ENCODE assay signal across 8 cellular contexts in genomic region chr16:48231675-48232214, GRCh38. TPM values are rescaled to one million over a fixed set of nuclear protein-coding genes. Genes with fewer than 3 reads are reported as not detected.
DNase-seq lines count a peak whose midpoint lies in the region; ATAC-seq, FAIRE-seq and TF ChIP-seq lines count a peak whose summit lies in the region.

No MANE protein-coding gene starts in this region.

- no peak overlapping the region for H3K4me3 Mint-ChIP-seq in naive thymus-derived CD4-positive, alpha-beta T cell

- peaks cover 0 to 1% (median 0%) of the 10 kb centered on the region in 11 donors for H3K9me3 Mint-ChIP-seq in naive thymus-derived CD4-positive, alpha-beta T cell

- H3K4me3 ChIP-seq in RWPE2 (ENCODE audit: severe bottlenecking) (no peak overlapping the region), bronchial epithelial cell (ENCODE audit: low read depth, low read length) (no peak overlapping the region), gastrocnemius medialis (no peak overlapping the region)
- no peak overlapping the region for H3K4me3 ChIP-seq in naive thymus-derived CD4-positive, alpha-beta T cell (ENCODE audit: low read length)

- H3K9me3 ChIP-seq in RWPE2 (ENCODE audit: severe bottlenecking) = no peaks in the 10 kb centered on the region
- H3K9me3 ChIP-seq in naive thymus-derived CD4-positive, alpha-beta T cell (ENCODE audit: control insufficient read depth in 2 of 3, low read length in 3 of 3) = no peaks in the 10 kb centered on the region
- no peaks in the 10 kb centered on the region for H3K9me3 ChIP-seq in gastrocnemius medialis

- no peak for TF ChIP-seq CTCF in RWPE2 (IDR thresholded peaks at IDR 0.05; ENCODE audit: poor library complexity, severe bottlenecking)
- peak; percentile 48 for TF ChIP-seq CTCF in bronchial epithelial cell (IDR thresholded peaks at IDR 0.05; ENCODE audit: insufficient read depth, low read length, severe bottlenecking)
- no peak for TF ChIP-seq CTCF in gastrocnemius medialis (IDR thresholded peaks at IDR 0.05 in 4 of 5, conservative IDR thresholded peaks at IDR 0.05 in 1 of 5)

- DNase-seq in activated T-cell treated with anti-CD3 and anti-CD28 coated beads for 48 hours (ENCODE audit: low read depth) (peak; percentile 23), RWPE2 (ENCODE audit: low spot score) (no peak), bronchial epithelial cell (ENCODE audit: low read depth) (no peak), gastrocnemius medialis (no peak)
- DNase-seq in activated T-cell treated with anti-CD3 and anti-CD28 coated beads, Interleukin-2, amount 50 U/mL, for 1 hour = no peak
- DNase-seq in naive thymus-derived CD4-positive, alpha-beta T cell = peak in 4 of 9 donors; percentile 3 to 25 (median 15)

- in situ Hi-C loops in gastrocnemius medialis (cut with MboI; ENCODE audit: low sequenced_read_pairs in 4 of 4) = loop anchor here in 2 of 4 donors (10.0 to 25.0 kb wide), 2 partner anchors 306 to 393 kb away; no protein-coding TSS in a partner anchor

- intact Hi-C loops in naive thymus-derived CD4-positive, alpha-beta T cell (cut with micrococcal nuclease) = loop anchor here (1.0 to 10.0 kb wide), 3 partner anchors 323 to 399 kb away; no protein-coding TSS in a partner anchor
- intact Hi-C loops in gastrocnemius medialis (cut with DNase I; ENCODE audit: low total_unique reads) = no loop called here

- H3K27me3 ChIP-seq in RWPE2 (ENCODE audit: insufficient read depth, poor library complexity, severe bottlenecking) = no peaks in the 10 kb centered on the region
- H3K27me3 ChIP-seq in bronchial epithelial cell (ENCODE audit: control insufficient read depth, insufficient read depth, low read length) = no peaks in the 10 kb centered on the region
- H3K27me3 ChIP-seq in naive thymus-derived CD4-positive, alpha-beta T cell (ENCODE audit: control insufficient read depth in 2 of 2, insufficient read depth in 2 of 2, low read length in 2 of 2) = no peaks in the 10 kb centered on the region
- no peaks in the 10 kb centered on the region for H3K27me3 ChIP-seq in gastrocnemius medialis

- no peak for TF ChIP-seq POLR2A in gastrocnemius medialis (IDR thresholded peaks at IDR 0.05)

- H3K27ac Mint-ChIP-seq in naive thymus-derived CD4-positive, alpha-beta T cell = peak overlapping the region in 1 of 9 donors; percentile 31

- POLR2A ChIA-PET in naive thymus-derived CD4-positive, alpha-beta T cell (lab: Charles Lee) = interaction anchor here (0.6 kb wide), 1 partner anchor 1259 kb away, joined by 3 read pairs; no protein-coding TSS in a partner anchor

- H3K27ac ChIP-seq in RWPE2 (ENCODE audit: poor library complexity, severe bottlenecking) (no peak overlapping the region), gastrocnemius medialis (no peak overlapping the region)
- H3K27ac ChIP-seq in naive thymus-derived CD4-positive, alpha-beta T cell (ENCODE audit: low read depth, low read length) = no peak overlapping the region

- FAIRE-seq in bronchial epithelial cell (lab: Jason Lieb, UNC) = no peak

- H3K27me3 Mint-ChIP-seq in naive thymus-derived CD4-positive, alpha-beta T cell = peaks cover 6 to 10% (median 7%) of the 10 kb centered on the region in 5 donors

- CTCF ChIA-PET in naive thymus-derived CD4-positive, alpha-beta T cell (lab: Charles Lee) = interaction anchor here (0.5 to 1.2 kb wide), 3 partner anchors 391 to 399 kb away, joined by 3 to 5 read pairs (median 3); no protein-coding TSS in a partner anchor

- ATAC-seq in HG02852 (IDR thresholded peaks at IDR 0.05; ENCODE audit: unreplicated experiment) = peak; percentile 65
- ATAC-seq in RWPE2 (ENCODE audit: low read depth) = peak; percentile 42; the same call in 1 of the 3 replicates
- peak; percentile 63 for ATAC-seq in naive thymus-derived CD4-positive, alpha-beta T cell
- ATAC-seq in gastrocnemius medialis = no peak
- ATAC-seq in esophagus mucosa = no peak

- peaks cover 0 to 4% (median 0%) of the 10 kb centered on the region in 5 donors for H3K36me3 Mint-ChIP-seq in naive thymus-derived CD4-positive, alpha-beta T cell

- H3K36me3 ChIP-seq in RWPE2 (ENCODE audit: low read depth) = no peaks in the 10 kb centered on the region
- no peaks in the 10 kb centered on the region for H3K36me3 ChIP-seq in bronchial epithelial cell (ENCODE audit: control insufficient read depth, insufficient read depth, low read length)
- no peaks in the 10 kb centered on the region for H3K36me3 ChIP-seq in naive thymus-derived CD4-positive, alpha-beta T cell (ENCODE audit: control insufficient read depth in 2 of 3, insufficient read depth in 3 of 3, low read length in 3 of 3)
- no peaks in the 10 kb centered on the region for H3K36me3 ChIP-seq in gastrocnemius medialis

- no peaks in the 10 kb centered on the region for H3K4me1 ChIP-seq in RWPE2 (ENCODE audit: insufficient read depth, poor library complexity, severe bottlenecking)
- H3K4me1 ChIP-seq in naive thymus-derived CD4-positive, alpha-beta T cell (ENCODE audit: control insufficient read depth in 2 of 2, insufficient read depth in 2 of 2, low read length in 2 of 2) = no peaks in the 10 kb centered on the region
- H3K4me1 ChIP-seq in gastrocnemius medialis = no peaks in the 10 kb centered on the region

- H3K4me1 Mint-ChIP-seq in naive thymus-derived CD4-positive, alpha-beta T cell = peaks cover 0 to 21% (median 0%) of the 10 kb centered on the region in 7 donors

RNA-seq across cellular contexts. Expression of gene LONP2, which starts 12.4 kb away (rescaled TPM):
- total RNA-seq in bronchial epithelial cell (37.8 and 41.9 TPM in 2 replicates), gastrocnemius medialis (10 to 100 TPM; 33.8 to 45.2 (median 42.4) TPM), esophagus mucosa (36.2 TPM)
- total RNA-seq in naive thymus-derived CD4-positive, alpha-beta T cell = 100 to 1,000 TPM in 2 of 5 experiments, 10 to 100 TPM in 3; 62.3 to 124 (median 83.0) TPM
- 10 to 100 TPM; 37.8 to 51.1 TPM for polyA plus RNA-seq in naive thymus-derived CD4-positive, alpha-beta T cell

RNA-seq across cellular contexts. Expression of gene ABCC11, which starts 15.6 kb away (rescaled TPM):
- total RNA-seq in bronchial epithelial cell = 0.13 and 0.26 TPM in 2 replicates
- total RNA-seq in naive thymus-derived CD4-positive, alpha-beta T cell = under 1 TPM in 2 of 5 experiments, not detected in 3; 0.08 to 0.81 TPM
- polyA plus RNA-seq in naive thymus-derived CD4-positive, alpha-beta T cell = not detected
- total RNA-seq in gastrocnemius medialis = under 1 TPM in 1 of 4 donors, not detected in 3; 0.13 TPM
- 0.40 TPM for total RNA-seq in esophagus mucosa

Comparison
In these comparisons a context has a peak if more than half of its experiments do, and no peak if none do; other contexts are left out.
1. ATAC-seq: peak in HG02852 (single experiment), RWPE2 (single experiment) and naive thymus-derived CD4-positive, alpha-beta T cell (single experiment); none in gastrocnemius medialis (0 of 2) and esophagus mucosa (single experiment).